In genomic region chr3:106299300-106300098, GRCh38 we compare ENCODE assay signal across 8 cellular contexts.
DNase-seq lines count a peak whose midpoint lies in the region; ATAC-seq and TF ChIP-seq lines count a peak whose summit lies in the region.

No MANE protein-coding gene starts in this region.

- H3K9ac ChIP-seq in skeletal muscle satellite cell (ENCODE audit: low read depth, low read length), result no peak overlapping the region

- CTCF ChIA-PET in HEK293T (lab: Yijun Ruan, JAX), result no interaction called here

- peaks cover 39% of the 10 kb centered on the region for H3K4me1 Mint-ChIP-seq in activated naive CD4-positive, alpha-beta T cell treated with anti-CD3 and anti-CD28 coated beads, Interleukin-2, amount 50 U/mL, for 24 hours

- H3K27me3 ChIP-seq in skeletal muscle satellite cell (ENCODE audit: control insufficient read depth, insufficient read depth, low read length), result no peaks in the 10 kb centered on the region
- H3K27me3 ChIP-seq in vagina, result no peaks in the 10 kb centered on the region

- in situ Hi-C loops in G401 (cut with HindIII; ENCODE audit: low sequenced_read_pairs), result no loop called here

- TF ChIP-seq CTCF in vagina (IDR thresholded peaks at IDR 0.05), result no peak

- no peaks in the 10 kb centered on the region for H3K27me3 Mint-ChIP-seq in activated naive CD4-positive, alpha-beta T cell treated with anti-CD3 and anti-CD28 coated beads, Interleukin-2, amount 50 U/mL, for 24 hours

- POLR2A ChIA-PET in HEK293T (lab: Yijun Ruan, JAX), result no interaction called here

- H3K36me3 Mint-ChIP-seq in activated naive CD4-positive, alpha-beta T cell treated with anti-CD3 and anti-CD28 coated beads, Interleukin-2, amount 50 U/mL, for 24 hours, result no peaks in the 10 kb centered on the region

- H3K9me3 ChIP-seq in skeletal muscle satellite cell (replicated peaks; ENCODE audit: low read length) (no peaks in the 10 kb centered on the region), vagina (no peaks in the 10 kb centered on the region)

- H3K4me3 ChIP-seq in skeletal muscle satellite cell (ENCODE audit: low read length) (no peak overlapping the region), vagina (no peak overlapping the region)

- no peak for DNase-seq in activated naive CD4-positive, alpha-beta T cell (lab: John Stamatoyannopoulos, UW)
- DNase-seq in RPMI7951 (ENCODE audit: low read depth), result peak; percentile 69
- no peak for DNase-seq in G401 (ENCODE audit: low spot score)
- no peak for DNase-seq in HEK293T (ENCODE audit: extremely low spot score)
- no peak for DNase-seq in vagina (ENCODE audit: extremely low spot score in 2 of 2)

- peak overlapping the region; percentile 6 for H3K4me2 ChIP-seq in skeletal muscle satellite cell (ENCODE audit: low read length)

- H3K4me3 Mint-ChIP-seq in activated naive CD4-positive, alpha-beta T cell treated with anti-CD3 and anti-CD28 coated beads, Interleukin-2, amount 50 U/mL, for 24 hours, result peak overlapping the region; percentile 26

- peak; percentile 56 for ATAC-seq in HG02678 (IDR thresholded peaks at IDR 0.05; ENCODE audit: unreplicated experiment)

- H3K9me3 Mint-ChIP-seq in activated naive CD4-positive, alpha-beta T cell treated with anti-CD3 and anti-CD28 coated beads, Interleukin-2, amount 50 U/mL, for 24 hours, result no peaks in the 10 kb centered on the region

- H3K27ac ChIP-seq in vagina, result no peak overlapping the region

- intact Hi-C loops in vagina (cut with DNase I), result no loop called here

- peaks cover 7% of the 10 kb centered on the region for H3K4me1 ChIP-seq in skeletal muscle satellite cell (ENCODE audit: control insufficient read depth, insufficient read depth, low read length)
- no peaks in the 10 kb centered on the region for H3K4me1 ChIP-seq in vagina

- H3K27ac Mint-ChIP-seq in activated naive CD4-positive, alpha-beta T cell treated with anti-CD3 and anti-CD28 coated beads, Interleukin-2, amount 50 U/mL, for 24 hours, result no peak overlapping the region

- TF ChIP-seq POLR2A in vagina (IDR thresholded peaks at IDR 0.05), result no peak

- H3K36me3 ChIP-seq in skeletal muscle satellite cell (ENCODE audit: insufficient read depth, low read length) (no peaks in the 10 kb centered on the region), vagina (no peaks in the 10 kb centered on the region)

TF ChIP-seq in HEK293T, 16 proteins besides CTCF, POLR2A, EP300 and RAD21:
- no peak for TF ChIP-seq ARNT (IDR thresholded peaks at IDR 0.05)
TF ChIP-seq in HEK293T: peak in this region for 0.
